27 cellular contexts compared by ENCODE assay signal in genomic region chr10:35502697-35503096, GRCh38.
"Had no signal": no experiment of that assay in that cellular context is flagged by ENCODE, and none has a peak within 500 bp of the region (broad histone marks: within the 10 kb centered on the region; RNA-seq: fewer than 3 reads in every experiment).

No MANE protein-coding gene starts in this region.

- H3K9me3 ChIP-seq: adrenal gland, left ventricle myocardium inferior, right lobe of liver, testis, transverse colon had no signal

- DNase-seq: activated CD4-positive, alpha-beta T cell treated with anti-CD3 and anti-CD28 coated beads for 48 hours; activated CD4-positive, alpha-beta T cell treated with anti-CD3 and anti-CD28 coated beads, Interleukin-2, amount 50 U/mL, for 48 hours; activated CD8-positive, alpha-beta memory T cell treated with anti-CD3 and anti-CD28 coated beads, Interleukin-2, amount 50 U/mL, for 4 hours; activated effector memory CD4-positive, alpha-beta T cell treated with anti-CD3 and anti-CD28 coated beads, Interleukin-2, amount 50 U/mL, for 16 hours; activated naive CD4-positive, alpha-beta T cell treated with anti-CD3 and anti-CD28 coated beads for 36 hours; activated naive CD8-positive, alpha-beta T cell treated with anti-CD3 and anti-CD28 coated beads for 36 hours; activated T-cell treated with anti-CD3 and anti-CD28 coated beads, Interleukin-2, amount 50 U/mL, for 1 hour; adrenal gland; aorta; left ventricle myocardium inferior; mammary epithelial cell; natural killer cell; right lobe of liver; stimulated activated CD4-positive, alpha-beta T cell treated with anti-CD3 and anti-CD28 coated beads, Interleukin-12 subunit alpha, Interleukin-12 subunit beta, amount 100 ng/mL, for 4 hours; stimulated activated CD4-positive, alpha-beta T cell treated with anti-CD3 and anti-CD28 coated beads, Interleukin-4, amount 100 ng/mL, for 1 hour; stimulated activated naive CD8-positive, alpha-beta T cell treated with anti-CD3 and anti-CD28 coated beads, Interleukin-15, Interleukin-2, amounts not matched to agents 100 U/mL and 50 U/mL, for 24 hours; SW 1271; T1000; testis; transverse colon; WERI-Rb-1 had no signal

- H3K27me3 Mint-ChIP-seq: activated naive CD8-positive, alpha-beta T cell treated with anti-CD3 and anti-CD28 coated beads for 36 hours; dendritic cell treated with granulocyte-macrophage colony-stimulating factor and Interleukin-4, amounts not matched to agents 40 ng/mL and 50 ng/mL, for 4 days had no signal

- H3K4me1 ChIP-seq: adrenal gland, testis had no signal

- H3K4me3 ChIP-seq: adrenal gland, left ventricle myocardium inferior, right lobe of liver, testis, transverse colon had no signal

- ATAC-seq: activated CD4-positive, CD25-positive, alpha-beta regulatory T cell treated with anti-CD3 and anti-CD28 coated beads, Interleukin-2, amount 50 U/mL, for 24 hours; natural killer cell; right lobe of liver; stimulated activated naive CD8-positive, alpha-beta T cell treated with anti-CD3 and anti-CD28 coated beads, Interleukin-15, Interleukin-2, amounts not matched to agents 100 U/mL and 50 U/mL, for 24 hours had no signal

- H3K36me3 ChIP-seq: adrenal gland, left ventricle myocardium inferior, right lobe of liver, transverse colon, WERI-Rb-1 had no signal

- H3K9me3 Mint-ChIP-seq: activated naive CD4-positive, alpha-beta T cell treated with anti-CD3 and anti-CD28 coated beads for 36 hours; activated naive CD8-positive, alpha-beta T cell treated with anti-CD3 and anti-CD28 coated beads for 36 hours; activated T-helper 1 cell treated with anti-CD3 and anti-CD28 coated beads, Interleukin-12 subunit alpha, Interleukin-12 subunit beta, Interleukin-2, Interleukin-4 antibody, amounts not matched to agents 30 ng/mL and 10 ng/mL and 1 ng/mL, durations not matched to agents 14 hours and 24 hours and 36 hours; dendritic cell treated with granulocyte-macrophage colony-stimulating factor and Interleukin-4, amounts not matched to agents 40 ng/mL and 50 ng/mL, for 4 days; mesothelial cell of epicardium; natural killer cell; T-helper 1 cell treated with Interleukin-12 subunit alpha and Interleukin-12 subunit beta and Interleukin-4 antibody, amounts not matched to agents 30 μg/mL and 1 μg/mL, for 36 hours had no signal

- H3K4me3 Mint-ChIP-seq: activated naive CD4-positive, alpha-beta T cell treated with anti-CD3 and anti-CD28 coated beads for 36 hours; activated naive CD8-positive, alpha-beta T cell treated with anti-CD3 and anti-CD28 coated beads for 36 hours; activated T-helper 1 cell treated with anti-CD3 and anti-CD28 coated beads, Interleukin-12 subunit alpha, Interleukin-12 subunit beta, Interleukin-2, Interleukin-4 antibody, amounts not matched to agents 30 ng/mL and 10 ng/mL and 1 ng/mL, durations not matched to agents 14 hours and 24 hours and 36 hours; dendritic cell treated with granulocyte-macrophage colony-stimulating factor and Interleukin-4, amounts not matched to agents 40 ng/mL and 50 ng/mL, for 4 days; mesothelial cell of epicardium; natural killer cell; T-helper 1 cell treated with Interleukin-12 subunit alpha and Interleukin-12 subunit beta and Interleukin-4 antibody, amounts not matched to agents 30 μg/mL and 1 μg/mL, for 36 hours had no signal

- H3K27ac Mint-ChIP-seq: activated naive CD4-positive, alpha-beta T cell treated with anti-CD3 and anti-CD28 coated beads for 36 hours; activated naive CD8-positive, alpha-beta T cell treated with anti-CD3 and anti-CD28 coated beads for 36 hours; activated T-helper 1 cell treated with anti-CD3 and anti-CD28 coated beads, Interleukin-12 subunit alpha, Interleukin-12 subunit beta, Interleukin-2, Interleukin-4 antibody, amounts not matched to agents 30 ng/mL and 10 ng/mL and 1 ng/mL, durations not matched to agents 14 hours and 24 hours and 36 hours; dendritic cell treated with granulocyte-macrophage colony-stimulating factor and Interleukin-4, amounts not matched to agents 40 ng/mL and 50 ng/mL, for 4 days; mesothelial cell of epicardium; natural killer cell; T-helper 1 cell treated with Interleukin-12 subunit alpha and Interleukin-12 subunit beta and Interleukin-4 antibody, amounts not matched to agents 30 μg/mL and 1 μg/mL, for 36 hours had no signal

- H3K27me3 ChIP-seq: adrenal gland, right lobe of liver, testis, transverse colon had no signal

- H3K36me3 Mint-ChIP-seq: mesothelial cell of epicardium, natural killer cell had no signal

- H3K27ac ChIP-seq: adrenal gland, epithelial cell of prostate, left ventricle myocardium inferior, right lobe of liver, testis, transverse colon, WERI-Rb-1 had no signal
